ENCODE assay signal across 8 cellular contexts in genomic region chr2:234289789-234290188, GRCh38.
DNase-seq lines count a peak whose midpoint lies in the region; ATAC-seq and TF ChIP-seq lines count a peak whose summit lies in the region.

No MANE protein-coding gene starts in this region.

- TF ChIP-seq CTCF in NB4 (IDR thresholded peaks at IDR 0.05; ENCODE audit: low read depth, low read length): no peak
- no peak for TF ChIP-seq CTCF in right lobe of liver (IDR thresholded peaks at IDR 0.05)

- H3K4me1 ChIP-seq in CD4-positive, CD25-positive, alpha-beta regulatory T cell (ENCODE audit: control insufficient read depth, insufficient read depth, low read length, poor library complexity, severe bottlenecking): peaks cover 60% of the 10 kb centered on the region
- H3K4me1 ChIP-seq in right lobe of liver: peaks cover 0 to 5% (median 0%) of the 10 kb centered on the region in 4 donors

- DNase-seq in CD4-positive, CD25-positive, alpha-beta regulatory T cell: peak in 1 of 3 donors; percentile 53
- peak; percentile 12 for DNase-seq in NB4 (ENCODE audit: low read depth)
- no peak for DNase-seq in right lobe of liver
- no peak for DNase-seq in hippocampal formation (lab: John Stamatoyannopoulos, UW)
- DNase-seq in HK-2 (ENCODE audit: unreplicated experiment): no peak

- no peaks in the 10 kb centered on the region for H3K9me3 Mint-ChIP-seq in CD4-positive, CD25-positive, alpha-beta regulatory T cell
- no peaks in the 10 kb centered on the region for H3K9me3 Mint-ChIP-seq in activated naive CD4-positive, alpha-beta T cell treated with anti-CD3 and anti-CD28 coated beads, Interleukin-2, amount 50 U/mL, for 24 hours

- H3K27ac ChIP-seq in CD4-positive, CD25-positive, alpha-beta regulatory T cell (ENCODE audit: insufficient read depth, low read length, poor library complexity, severe bottlenecking): peak overlapping the region; percentile 99
- H3K27ac ChIP-seq in right lobe of liver: peak overlapping the region in 2 of 3 donors; percentile 22 to 39

- intact Hi-C loops in right lobe of liver (cut with DNase I): no loop called here

- TF ChIP-seq POLR2A in NB4 (IDR thresholded peaks at IDR 0.05; ENCODE audit: extremely low read depth, insufficient read length) (no peak), right lobe of liver (IDR thresholded peaks at IDR 0.05) (no peak)

- H3K4me3 Mint-ChIP-seq in CD4-positive, CD25-positive, alpha-beta regulatory T cell: peak overlapping the region in 3 of 4 donors; percentile 72 to 85 (median 76)
- H3K4me3 Mint-ChIP-seq in activated naive CD4-positive, alpha-beta T cell treated with anti-CD3 and anti-CD28 coated beads, Interleukin-2, amount 50 U/mL, for 24 hours: peak overlapping the region; percentile 77

- H3K9me3 ChIP-seq in CD4-positive, CD25-positive, alpha-beta regulatory T cell (ENCODE audit: control insufficient read depth in 2 of 2, low read length in 2 of 2): no peaks in the 10 kb centered on the region
- H3K9me3 ChIP-seq in right lobe of liver: no peaks in the 10 kb centered on the region

- no peaks in the 10 kb centered on the region for H3K27me3 Mint-ChIP-seq in CD4-positive, CD25-positive, alpha-beta regulatory T cell
- H3K27me3 Mint-ChIP-seq in activated naive CD4-positive, alpha-beta T cell treated with anti-CD3 and anti-CD28 coated beads, Interleukin-2, amount 50 U/mL, for 24 hours: no peaks in the 10 kb centered on the region

- H3K4me1 Mint-ChIP-seq in CD4-positive, CD25-positive, alpha-beta regulatory T cell: peaks cover 3 to 74% (median 52%) of the 10 kb centered on the region in 4 donors
- H3K4me1 Mint-ChIP-seq in activated naive CD4-positive, alpha-beta T cell treated with anti-CD3 and anti-CD28 coated beads, Interleukin-2, amount 50 U/mL, for 24 hours: peaks cover 84% of the 10 kb centered on the region

- no peaks in the 10 kb centered on the region for H3K36me3 Mint-ChIP-seq in CD4-positive, CD25-positive, alpha-beta regulatory T cell
- H3K36me3 Mint-ChIP-seq in activated naive CD4-positive, alpha-beta T cell treated with anti-CD3 and anti-CD28 coated beads, Interleukin-2, amount 50 U/mL, for 24 hours: peaks cover 3% of the 10 kb centered on the region

- H3K27ac Mint-ChIP-seq in CD4-positive, CD25-positive, alpha-beta regulatory T cell: peak overlapping the region; percentile 99 to 100 (median 99)
- H3K27ac Mint-ChIP-seq in activated naive CD4-positive, alpha-beta T cell treated with anti-CD3 and anti-CD28 coated beads, Interleukin-2, amount 50 U/mL, for 24 hours: peak overlapping the region; percentile 98

- no peaks in the 10 kb centered on the region for H3K27me3 ChIP-seq in CD4-positive, CD25-positive, alpha-beta regulatory T cell (ENCODE audit: control insufficient read depth, insufficient read depth, low read length)
- H3K27me3 ChIP-seq in right lobe of liver: no peaks in the 10 kb centered on the region

- ATAC-seq in CD4-positive, CD25-positive, alpha-beta regulatory T cell (ENCODE audit: low read depth in 2 of 2): no peak
- peak in 2 of 4 donors; percentile 5 to 10 for ATAC-seq in right lobe of liver
- no peak for ATAC-seq in HG03457 (IDR thresholded peaks at IDR 0.05; ENCODE audit: unreplicated experiment)
- no peak for ATAC-seq in HG03521 (IDR thresholded peaks at IDR 0.05; ENCODE audit: unreplicated experiment)

- no peaks in the 10 kb centered on the region for H3K36me3 ChIP-seq in CD4-positive, CD25-positive, alpha-beta regulatory T cell (ENCODE audit: control insufficient read depth, insufficient read depth, low read length)
- no peaks in the 10 kb centered on the region for H3K36me3 ChIP-seq in right lobe of liver

- peak overlapping the region; percentile 38 for H3K4me3 ChIP-seq in CD4-positive, CD25-positive, alpha-beta regulatory T cell (ENCODE audit: low read depth, low read length)
- no peak overlapping the region for H3K4me3 ChIP-seq in NB4 (ENCODE audit: low read depth, low read length)
- no peak overlapping the region for H3K4me3 ChIP-seq in right lobe of liver

- WGBS in right lobe of liver (ENCODE audit: insufficient coverage, low coverage, low lambda C conversion rate, missing lambda C conversion rate): 63% methylated on average over 1 of the region's 2 CpGs
